Comparison of ENCODE assay signal across 34 cellular contexts in genomic region chr17:13993106-13993505, GRCh38.
"Had no signal": no experiment of that assay in that cellular context is flagged by ENCODE, and none has a peak within 500 bp of the region (broad histone marks: within the 10 kb centered on the region; RNA-seq: fewer than 3 reads in every experiment).

No MANE protein-coding gene starts in this region.

- DNase-seq: activated effector memory CD4-positive, alpha-beta T cell treated with anti-CD3 and anti-CD28 coated beads, Interleukin-2, amount 50 U/mL, for 16 hours; activated effector memory CD4-positive, alpha-beta T cell treated with Interleukin-2 at 50 U/mL for 16 hours; activated gamma-delta T cell; activated gamma-delta T cell treated with Interleukin-2 at 50 U/mL for 16 hours; activated naive CD4-positive, alpha-beta T cell; activated naive CD4-positive, alpha-beta T cell treated with anti-CD3 and anti-CD28 coated beads for 36 hours; activated naive CD4-positive, alpha-beta T cell treated with anti-CD3 and anti-CD28 coated beads, Interleukin-2, amount 10 ng/mL, durations not matched to agents 7 days and 5 days; activated naive CD4-positive, alpha-beta T cell treated with anti-CD3 and anti-CD28 coated beads, Interleukin-2, amount 50 U/mL, for 16 hours; activated naive CD4-positive, alpha-beta T cell treated with Interleukin-2 at 50 U/mL for 16 hours; activated naive CD8-positive, alpha-beta T cell treated with anti-CD3 and anti-CD28 coated beads for 36 hours; activated naive CD8-positive, alpha-beta T cell treated with anti-CD3 and anti-CD28 coated beads, Interleukin-2, amount 10 ng/mL, durations not matched to agents 7 days and 5 days; activated naive CD8-positive, alpha-beta T cell treated with anti-CD3 and anti-CD28 coated beads, Interleukin-2, amount 50 U/mL, for 24 hours; activated T-cell treated with anti-CD3 and anti-CD28 coated beads for 4 hours; activated T-cell treated with anti-CD3 and anti-CD28 coated beads, Interleukin-2, amount 50 U/mL, for 1 hour; activated T-cell treated with anti-CD3 and anti-CD28 coated beads, Interleukin-2, amount 50 U/mL, for 24 hours; activated T-cell treated with anti-CD3 and anti-CD28 coated beads, Interleukin-2, amount 50 U/mL, for 4 hours; activated T-cell treated with anti-CD3 and anti-CD28 coated beads, Interleukin-2, amount 50 U/mL, for 48 hours; activated T-cell treated with anti-CD3 and anti-CD28 coated beads, Interleukin-2, amount 50 U/mL, for 72 hours; adrenal gland; amniotic stem cell; amygdala; aorta; body of pancreas; brain microvascular endothelial cell; central memory CD4-positive, alpha-beta T cell; cerebellar nuclear complex had no signal

- H3K9me3 Mint-ChIP-seq: activated naive CD4-positive, alpha-beta T cell treated with anti-CD3 and anti-CD28 coated beads for 36 hours; activated naive CD4-positive, alpha-beta T cell treated with anti-CD3 and anti-CD28 coated beads, Interleukin-2, amount 10 ng/mL, durations not matched to agents 7 days and 5 days; activated naive CD4-positive, alpha-beta T cell treated with anti-CD3 and anti-CD28 coated beads, Interleukin-2, amount 50 U/mL, for 24 hours; activated naive CD4-positive, alpha-beta T cell treated with anti-CD3 and anti-CD28 coated beads, Interleukin-2, amount 50 U/mL, for 72 hours; activated naive CD8-positive, alpha-beta T cell treated with anti-CD3 and anti-CD28 coated beads, Interleukin-2, amount 10 ng/mL, durations not matched to agents 7 days and 5 days; activated naive CD8-positive, alpha-beta T cell treated with anti-CD3 and anti-CD28 coated beads, Interleukin-2, amount 50 U/mL, for 24 hours; activated T-cell treated with anti-CD3 and anti-CD28 coated beads, Interleukin-2, amount 50 U/mL, for 24 hours; activated T-cell treated with anti-CD3 and anti-CD28 coated beads, Interleukin-2, amount 50 U/mL, for 4 hours; activated T-cell treated with anti-CD3 and anti-CD28 coated beads, Interleukin-2, amount 50 U/mL, for 72 hours; activated T-helper 1 cell treated with anti-CD3 and anti-CD28 coated beads, Interleukin-12 subunit alpha, Interleukin-12 subunit beta, Interleukin-2, Interleukin-4 antibody, amounts not matched to agents 30 ng/mL and 10 ng/mL and 1 ng/mL, durations not matched to agents 14 hours and 24 hours and 36 hours; activated T-helper 17 cell treated with anti-CD3 and anti-CD28 coated beads, Interleukin-2, amount 50 U/mL, for 72 hours; activated T-helper 2 cell treated with anti-CD3 and anti-CD28 coated beads, Interferon-gamma antibody, Interleukin-2, Interleukin-4, amounts not matched to agents 10 μg/mL and 5 μg/mL and 100 μg/mL, durations not matched to agents 14 hours and 24 hours and 36 hours; brain; central memory CD8-positive, alpha-beta T cell had no signal

- H3K27me3 Mint-ChIP-seq: activated naive CD4-positive, alpha-beta T cell treated with anti-CD3 and anti-CD28 coated beads, Interleukin-2, amount 10 ng/mL, durations not matched to agents 7 days and 5 days; activated naive CD4-positive, alpha-beta T cell treated with anti-CD3 and anti-CD28 coated beads, Interleukin-2, amount 50 U/mL, for 24 hours; activated naive CD8-positive, alpha-beta T cell; activated naive CD8-positive, alpha-beta T cell treated with anti-CD3 and anti-CD28 coated beads for 36 hours; activated naive CD8-positive, alpha-beta T cell treated with anti-CD3 and anti-CD28 coated beads, Interleukin-2, amount 10 ng/mL, durations not matched to agents 7 days and 5 days; activated naive CD8-positive, alpha-beta T cell treated with anti-CD3 and anti-CD28 coated beads, Interleukin-2, amount 50 U/mL, for 24 hours; activated T-cell treated with anti-CD3 and anti-CD28 coated beads, Interleukin-2, amount 50 U/mL, for 24 hours; activated T-helper 17 cell treated with anti-CD3 and anti-CD28 coated beads, Interleukin-2, amount 50 U/mL, for 72 hours; central memory CD8-positive, alpha-beta T cell had no signal

- H3K4me1 Mint-ChIP-seq: activated naive CD4-positive, alpha-beta T cell treated with anti-CD3 and anti-CD28 coated beads, Interleukin-2, amount 10 ng/mL, durations not matched to agents 7 days and 5 days; activated naive CD4-positive, alpha-beta T cell treated with anti-CD3 and anti-CD28 coated beads, Interleukin-2, amount 50 U/mL, for 24 hours; activated naive CD8-positive, alpha-beta T cell treated with anti-CD3 and anti-CD28 coated beads for 36 hours; activated naive CD8-positive, alpha-beta T cell treated with anti-CD3 and anti-CD28 coated beads, Interleukin-2, amount 10 ng/mL, durations not matched to agents 7 days and 5 days; activated naive CD8-positive, alpha-beta T cell treated with anti-CD3 and anti-CD28 coated beads, Interleukin-2, amount 50 U/mL, for 24 hours; central memory CD8-positive, alpha-beta T cell had no signal

- H3K4me3 Mint-ChIP-seq: activated naive CD4-positive, alpha-beta T cell treated with anti-CD3 and anti-CD28 coated beads for 36 hours; activated naive CD4-positive, alpha-beta T cell treated with anti-CD3 and anti-CD28 coated beads, Interleukin-2, amount 10 ng/mL, durations not matched to agents 7 days and 5 days; activated naive CD4-positive, alpha-beta T cell treated with anti-CD3 and anti-CD28 coated beads, Interleukin-2, amount 50 U/mL, for 24 hours; activated naive CD8-positive, alpha-beta T cell; activated naive CD8-positive, alpha-beta T cell treated with anti-CD3 and anti-CD28 coated beads for 36 hours; activated naive CD8-positive, alpha-beta T cell treated with anti-CD3 and anti-CD28 coated beads, Interleukin-2, amount 10 ng/mL, durations not matched to agents 7 days and 5 days; activated naive CD8-positive, alpha-beta T cell treated with anti-CD3 and anti-CD28 coated beads, Interleukin-2, amount 50 U/mL, for 24 hours; activated T-cell treated with anti-CD3 and anti-CD28 coated beads, Interleukin-2, amount 50 U/mL, for 24 hours; activated T-cell treated with anti-CD3 and anti-CD28 coated beads, Interleukin-2, amount 50 U/mL, for 4 hours; activated T-cell treated with anti-CD3 and anti-CD28 coated beads, Interleukin-2, amount 50 U/mL, for 72 hours; activated T-helper 1 cell treated with anti-CD3 and anti-CD28 coated beads, Interleukin-12 subunit alpha, Interleukin-12 subunit beta, Interleukin-2, Interleukin-4 antibody, amounts not matched to agents 30 ng/mL and 10 ng/mL and 1 ng/mL, durations not matched to agents 14 hours and 24 hours and 36 hours; activated T-helper 17 cell treated with anti-CD3 and anti-CD28 coated beads, Interleukin-2, amount 50 U/mL, for 72 hours; brain; central memory CD8-positive, alpha-beta T cell had no signal

- H3K27ac Mint-ChIP-seq: activated naive CD4-positive, alpha-beta T cell treated with anti-CD3 and anti-CD28 coated beads for 36 hours; activated naive CD4-positive, alpha-beta T cell treated with anti-CD3 and anti-CD28 coated beads, Interleukin-2, amount 10 ng/mL, durations not matched to agents 7 days and 5 days; activated naive CD4-positive, alpha-beta T cell treated with anti-CD3 and anti-CD28 coated beads, Interleukin-2, amount 50 U/mL, for 24 hours; activated naive CD4-positive, alpha-beta T cell treated with anti-CD3 and anti-CD28 coated beads, Interleukin-2, amount 50 U/mL, for 72 hours; activated naive CD8-positive, alpha-beta T cell; activated naive CD8-positive, alpha-beta T cell treated with anti-CD3 and anti-CD28 coated beads for 36 hours; activated naive CD8-positive, alpha-beta T cell treated with anti-CD3 and anti-CD28 coated beads, Interleukin-2, amount 10 ng/mL, durations not matched to agents 7 days and 5 days; activated naive CD8-positive, alpha-beta T cell treated with anti-CD3 and anti-CD28 coated beads, Interleukin-2, amount 50 U/mL, for 24 hours; activated T-cell treated with anti-CD3 and anti-CD28 coated beads, Interleukin-2, amount 50 U/mL, for 24 hours; activated T-cell treated with anti-CD3 and anti-CD28 coated beads, Interleukin-2, amount 50 U/mL, for 72 hours; activated T-helper 1 cell treated with anti-CD3 and anti-CD28 coated beads, Interleukin-12 subunit alpha, Interleukin-12 subunit beta, Interleukin-2, Interleukin-4 antibody, amounts not matched to agents 30 ng/mL and 10 ng/mL and 1 ng/mL, durations not matched to agents 14 hours and 24 hours and 36 hours; activated T-helper 17 cell treated with anti-CD3 and anti-CD28 coated beads, Interleukin-2, amount 50 U/mL, for 72 hours; activated T-helper 2 cell treated with anti-CD3 and anti-CD28 coated beads, Interferon-gamma antibody, Interleukin-2, Interleukin-4, amounts not matched to agents 10 μg/mL and 5 μg/mL and 100 μg/mL, durations not matched to agents 14 hours and 24 hours and 36 hours; brain had no signal

- ATAC-seq: activated naive CD4-positive, alpha-beta T cell treated with anti-CD3 and anti-CD28 coated beads, Interleukin-2, amount 50 U/mL, for 72 hours; activated naive CD8-positive, alpha-beta T cell treated with anti-CD3 and anti-CD28 coated beads, Interleukin-2, amount 50 U/mL, for 24 hours; activated T-cell treated with anti-CD3 and anti-CD28 coated beads, Interleukin-2, amount 50 U/mL, for 4 hours; activated T-cell treated with anti-CD3 and anti-CD28 coated beads, Interleukin-2, amount 50 U/mL, for 72 hours; activated T-helper 17 cell treated with anti-CD3 and anti-CD28 coated beads, Interleukin-2, amount 50 U/mL, for 72 hours; body of pancreas had no signal
